In the genomic region with DNA sequence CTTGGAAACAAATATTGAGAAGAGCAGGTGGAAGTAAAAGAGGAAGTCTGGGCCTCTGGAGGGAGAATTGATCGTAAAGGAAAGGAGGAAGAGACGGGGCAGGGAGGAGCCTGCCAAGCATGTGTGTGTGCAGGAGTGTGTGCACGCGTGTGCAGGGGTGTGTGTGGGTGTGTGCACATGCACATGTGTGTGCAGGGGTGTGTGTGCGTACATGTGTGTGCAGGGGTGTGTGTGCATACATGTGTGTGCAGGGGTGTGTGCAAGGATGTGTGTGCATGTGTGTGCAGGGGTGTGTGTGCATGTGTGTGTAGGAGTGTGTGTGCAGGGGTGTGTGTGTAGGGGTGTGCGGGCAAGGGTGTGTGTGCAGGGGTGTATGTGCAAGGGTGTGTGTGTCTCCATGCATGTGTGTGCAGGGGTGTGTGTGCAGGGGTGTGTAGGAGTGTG, we compare ENCODE assay signal across 1 cellular context.
A peak's percentile ranks its signal among the peaks of the same experiment; 100 is the strongest.
TF ChIP-seq lines count a peak whose summit lies in the region.

No MANE protein-coding gene starts in this region.

TF ChIP-seq in HEK293, 187 proteins besides CTCF, POLR2A, EP300 and RAD21 (continued from another document):
- TF ChIP-seq, protein P1, sequence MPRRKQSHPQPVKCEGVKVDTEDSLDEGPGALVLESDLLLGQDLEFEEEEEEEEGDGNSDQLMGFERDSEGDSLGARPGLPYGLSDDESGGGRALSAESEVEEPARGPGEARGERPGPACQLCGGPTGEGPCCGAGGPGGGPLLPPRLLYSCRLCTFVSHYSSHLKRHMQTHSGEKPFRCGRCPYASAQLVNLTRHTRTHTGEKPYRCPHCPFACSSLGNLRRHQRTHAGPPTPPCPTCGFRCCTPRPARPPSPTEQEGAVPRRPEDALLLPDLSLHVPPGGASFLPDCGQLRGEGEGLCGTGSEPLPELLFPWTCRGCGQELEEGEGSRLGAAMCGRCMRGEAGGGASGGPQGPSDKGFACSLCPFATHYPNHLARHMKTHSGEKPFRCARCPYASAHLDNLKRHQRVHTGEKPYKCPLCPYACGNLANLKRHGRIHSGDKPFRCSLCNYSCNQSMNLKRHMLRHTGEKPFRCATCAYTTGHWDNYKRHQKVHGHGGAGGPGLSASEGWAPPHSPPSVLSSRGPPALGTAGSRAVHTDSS (tag by site-specific recombination; IDR thresholded peaks at IDR 0.05) = no peak
- TF ChIP-seq, protein P2, sequence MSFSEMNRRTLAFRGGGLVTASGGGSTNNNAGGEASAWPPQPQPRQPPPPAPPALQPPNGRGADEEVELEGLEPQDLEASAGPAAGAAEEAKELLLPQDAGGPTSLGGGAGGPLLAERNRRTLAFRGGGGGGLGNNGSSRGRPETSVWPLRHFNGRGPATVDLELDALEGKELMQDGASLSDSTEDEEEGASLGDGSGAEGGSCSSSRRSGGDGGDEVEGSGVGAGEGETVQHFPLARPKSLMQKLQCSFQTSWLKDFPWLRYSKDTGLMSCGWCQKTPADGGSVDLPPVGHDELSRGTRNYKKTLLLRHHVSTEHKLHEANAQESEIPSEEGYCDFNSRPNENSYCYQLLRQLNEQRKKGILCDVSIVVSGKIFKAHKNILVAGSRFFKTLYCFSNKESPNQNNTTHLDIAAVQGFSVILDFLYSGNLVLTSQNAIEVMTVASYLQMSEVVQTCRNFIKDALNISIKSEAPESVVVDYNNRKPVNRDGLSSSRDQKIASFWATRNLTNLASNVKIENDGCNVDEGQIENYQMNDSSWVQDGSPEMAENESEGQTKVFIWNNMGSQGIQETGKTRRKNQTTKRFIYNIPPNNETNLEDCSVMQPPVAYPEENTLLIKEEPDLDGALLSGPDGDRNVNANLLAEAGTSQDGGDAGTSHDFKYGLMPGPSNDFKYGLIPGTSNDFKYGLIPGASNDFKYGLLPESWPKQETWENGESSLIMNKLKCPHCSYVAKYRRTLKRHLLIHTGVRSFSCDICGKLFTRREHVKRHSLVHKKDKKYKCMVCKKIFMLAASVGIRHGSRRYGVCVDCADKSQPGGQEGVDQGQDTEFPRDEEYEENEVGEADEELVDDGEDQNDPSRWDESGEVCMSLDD (tag by site-specific recombination; IDR thresholded peaks at IDR 0.05) = no peak
- TF ChIP-seq ZNF24 (tag by site-specific recombination; IDR thresholded peaks at IDR 0.05) (no peak), ZNF324 (tag by site-specific recombination; IDR thresholded peaks at IDR 0.05) (no peak), ZNF585B (tag by site-specific recombination; IDR thresholded peaks at IDR 0.05) (no peak), ZFP41 (tag by site-specific recombination; IDR thresholded peaks at IDR 0.05; ENCODE audit: borderline replicate concordance) (no peak), ZNF658 (tag by site-specific recombination; IDR thresholded peaks at IDR 0.05) (0 out of 2 replicates have a peak, but pooled peaks have one; percentile 39), ZNF76 (tag by site-specific recombination; IDR thresholded peaks at IDR 0.05; ENCODE audit: borderline replicate concordance, low read depth) (no peak), ZNF211 (tag by site-specific recombination; IDR thresholded peaks at IDR 0.05; ENCODE audit: low read depth) (no peak), ZNF530 (tag by site-specific recombination; IDR thresholded peaks at IDR 0.05; ENCODE audit: low read depth) (no peak), ZSCAN16 (tag by site-specific recombination; IDR thresholded peaks at IDR 0.05) (no peak), ZNF701 (tag by site-specific recombination; IDR thresholded peaks at IDR 0.05) (no peak), GLI2 (tag by site-specific recombination; IDR thresholded peaks at IDR 0.05; ENCODE audit: borderline replicate concordance, low read depth) (no peak), ZNF707 (tag by site-specific recombination; IDR thresholded peaks at IDR 0.05) (no peak), ZNF629 (tag by site-specific recombination; IDR thresholded peaks at IDR 0.05) (no peak), ZNF16 (tag by site-specific recombination; IDR thresholded peaks at IDR 0.05; ENCODE audit: low read depth) (no peak), ZNF830 (tag by site-specific recombination; IDR thresholded peaks at IDR 0.05; ENCODE audit: low read depth) (no peak), ZNF664 (tag by site-specific recombination; IDR thresholded peaks at IDR 0.05) (no peak), ZNF37A (tag by site-specific recombination; IDR thresholded peaks at IDR 0.05) (no peak), KLF1 (tag by site-specific recombination; IDR thresholded peaks at IDR 0.05) (no peak), ZNF10 (tag by site-specific recombination; IDR thresholded peaks at IDR 0.05) (no peak), YY1 (tag by site-specific recombination; IDR thresholded peaks at IDR 0.05) (no peak), ZNF239 (tag by site-specific recombination; IDR thresholded peaks at IDR 0.05) (no peak), EGR2 (tag by site-specific recombination; IDR thresholded peaks at IDR 0.05; ENCODE audit: low read depth) (peak; percentile 82)
- TF ChIP-seq, protein P3, sequence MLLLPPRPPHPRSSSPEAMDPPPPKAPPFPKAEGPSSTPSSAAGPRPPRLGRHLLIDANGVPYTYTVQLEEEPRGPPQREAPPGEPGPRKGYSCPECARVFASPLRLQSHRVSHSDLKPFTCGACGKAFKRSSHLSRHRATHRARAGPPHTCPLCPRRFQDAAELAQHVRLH (tag by site-specific recombination; IDR thresholded peaks at IDR 0.05) = no peak
- TF ChIP-seq, protein P4, sequence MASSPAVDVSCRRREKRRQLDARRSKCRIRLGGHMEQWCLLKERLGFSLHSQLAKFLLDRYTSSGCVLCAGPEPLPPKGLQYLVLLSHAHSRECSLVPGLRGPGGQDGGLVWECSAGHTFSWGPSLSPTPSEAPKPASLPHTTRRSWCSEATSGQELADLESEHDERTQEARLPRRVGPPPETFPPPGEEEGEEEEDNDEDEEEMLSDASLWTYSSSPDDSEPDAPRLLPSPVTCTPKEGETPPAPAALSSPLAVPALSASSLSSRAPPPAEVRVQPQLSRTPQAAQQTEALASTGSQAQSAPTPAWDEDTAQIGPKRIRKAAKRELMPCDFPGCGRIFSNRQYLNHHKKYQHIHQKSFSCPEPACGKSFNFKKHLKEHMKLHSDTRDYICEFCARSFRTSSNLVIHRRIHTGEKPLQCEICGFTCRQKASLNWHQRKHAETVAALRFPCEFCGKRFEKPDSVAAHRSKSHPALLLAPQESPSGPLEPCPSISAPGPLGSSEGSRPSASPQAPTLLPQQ (tag by site-specific recombination; IDR thresholded peaks at IDR 0.05) = no peak
- TF ChIP-seq, protein P5, sequence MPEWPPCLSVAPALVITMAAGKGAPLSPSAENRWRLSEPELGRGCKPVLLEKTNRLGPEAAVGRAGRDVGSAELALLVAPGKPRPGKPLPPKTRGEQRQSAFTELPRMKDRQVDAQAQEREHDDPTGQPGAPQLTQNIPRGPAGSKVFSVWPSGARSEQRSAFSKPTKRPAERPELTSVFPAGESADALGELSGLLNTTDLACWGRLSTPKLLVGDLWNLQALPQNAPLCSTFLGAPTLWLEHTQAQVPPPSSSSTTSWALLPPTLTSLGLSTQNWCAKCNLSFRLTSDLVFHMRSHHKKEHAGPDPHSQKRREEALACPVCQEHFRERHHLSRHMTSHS (tag by site-specific recombination; IDR thresholded peaks at IDR 0.05) = no peak
- TF ChIP-seq, protein P6, sequence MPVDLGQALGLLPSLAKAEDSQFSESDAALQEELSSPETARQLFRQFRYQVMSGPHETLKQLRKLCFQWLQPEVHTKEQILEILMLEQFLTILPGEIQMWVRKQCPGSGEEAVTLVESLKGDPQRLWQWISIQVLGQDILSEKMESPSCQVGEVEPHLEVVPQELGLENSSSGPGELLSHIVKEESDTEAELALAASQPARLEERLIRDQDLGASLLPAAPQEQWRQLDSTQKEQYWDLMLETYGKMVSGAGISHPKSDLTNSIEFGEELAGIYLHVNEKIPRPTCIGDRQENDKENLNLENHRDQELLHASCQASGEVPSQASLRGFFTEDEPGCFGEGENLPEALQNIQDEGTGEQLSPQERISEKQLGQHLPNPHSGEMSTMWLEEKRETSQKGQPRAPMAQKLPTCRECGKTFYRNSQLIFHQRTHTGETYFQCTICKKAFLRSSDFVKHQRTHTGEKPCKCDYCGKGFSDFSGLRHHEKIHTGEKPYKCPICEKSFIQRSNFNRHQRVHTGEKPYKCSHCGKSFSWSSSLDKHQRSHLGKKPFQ (tag by site-specific recombination; IDR thresholded peaks at IDR 0.05) = peak; percentile 85
- TF ChIP-seq, protein P7, sequence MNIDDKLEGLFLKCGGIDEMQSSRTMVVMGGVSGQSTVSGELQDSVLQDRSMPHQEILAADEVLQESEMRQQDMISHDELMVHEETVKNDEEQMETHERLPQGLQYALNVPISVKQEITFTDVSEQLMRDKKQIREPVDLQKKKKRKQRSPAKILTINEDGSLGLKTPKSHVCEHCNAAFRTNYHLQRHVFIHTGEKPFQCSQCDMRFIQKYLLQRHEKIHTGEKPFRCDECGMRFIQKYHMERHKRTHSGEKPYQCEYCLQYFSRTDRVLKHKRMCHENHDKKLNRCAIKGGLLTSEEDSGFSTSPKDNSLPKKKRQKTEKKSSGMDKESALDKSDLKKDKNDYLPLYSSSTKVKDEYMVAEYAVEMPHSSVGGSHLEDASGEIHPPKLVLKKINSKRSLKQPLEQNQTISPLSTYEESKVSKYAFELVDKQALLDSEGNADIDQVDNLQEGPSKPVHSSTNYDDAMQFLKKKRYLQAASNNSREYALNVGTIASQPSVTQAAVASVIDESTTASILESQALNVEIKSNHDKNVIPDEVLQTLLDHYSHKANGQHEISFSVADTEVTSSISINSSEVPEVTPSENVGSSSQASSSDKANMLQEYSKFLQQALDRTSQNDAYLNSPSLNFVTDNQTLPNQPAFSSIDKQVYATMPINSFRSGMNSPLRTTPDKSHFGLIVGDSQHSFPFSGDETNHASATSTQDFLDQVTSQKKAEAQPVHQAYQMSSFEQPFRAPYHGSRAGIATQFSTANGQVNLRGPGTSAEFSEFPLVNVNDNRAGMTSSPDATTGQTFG (tag by site-specific recombination; IDR thresholded peaks at IDR 0.05; ENCODE audit: borderline replicate concordance) = no peak
- TF ChIP-seq, protein P8, sequence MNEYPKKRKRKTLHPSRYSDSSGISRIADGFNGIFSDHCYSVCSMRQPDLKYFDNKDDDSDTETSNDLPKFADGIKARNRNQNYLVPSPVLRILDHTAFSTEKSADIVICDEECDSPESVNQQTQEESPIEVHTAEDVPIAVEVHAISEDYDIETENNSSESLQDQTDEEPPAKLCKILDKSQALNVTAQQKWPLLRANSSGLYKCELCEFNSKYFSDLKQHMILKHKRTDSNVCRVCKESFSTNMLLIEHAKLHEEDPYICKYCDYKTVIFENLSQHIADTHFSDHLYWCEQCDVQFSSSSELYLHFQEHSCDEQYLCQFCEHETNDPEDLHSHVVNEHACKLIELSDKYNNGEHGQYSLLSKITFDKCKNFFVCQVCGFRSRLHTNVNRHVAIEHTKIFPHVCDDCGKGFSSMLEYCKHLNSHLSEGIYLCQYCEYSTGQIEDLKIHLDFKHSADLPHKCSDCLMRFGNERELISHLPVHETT (tag by site-specific recombination; IDR thresholded peaks at IDR 0.05) = no peak
- TF ChIP-seq, protein P9, sequence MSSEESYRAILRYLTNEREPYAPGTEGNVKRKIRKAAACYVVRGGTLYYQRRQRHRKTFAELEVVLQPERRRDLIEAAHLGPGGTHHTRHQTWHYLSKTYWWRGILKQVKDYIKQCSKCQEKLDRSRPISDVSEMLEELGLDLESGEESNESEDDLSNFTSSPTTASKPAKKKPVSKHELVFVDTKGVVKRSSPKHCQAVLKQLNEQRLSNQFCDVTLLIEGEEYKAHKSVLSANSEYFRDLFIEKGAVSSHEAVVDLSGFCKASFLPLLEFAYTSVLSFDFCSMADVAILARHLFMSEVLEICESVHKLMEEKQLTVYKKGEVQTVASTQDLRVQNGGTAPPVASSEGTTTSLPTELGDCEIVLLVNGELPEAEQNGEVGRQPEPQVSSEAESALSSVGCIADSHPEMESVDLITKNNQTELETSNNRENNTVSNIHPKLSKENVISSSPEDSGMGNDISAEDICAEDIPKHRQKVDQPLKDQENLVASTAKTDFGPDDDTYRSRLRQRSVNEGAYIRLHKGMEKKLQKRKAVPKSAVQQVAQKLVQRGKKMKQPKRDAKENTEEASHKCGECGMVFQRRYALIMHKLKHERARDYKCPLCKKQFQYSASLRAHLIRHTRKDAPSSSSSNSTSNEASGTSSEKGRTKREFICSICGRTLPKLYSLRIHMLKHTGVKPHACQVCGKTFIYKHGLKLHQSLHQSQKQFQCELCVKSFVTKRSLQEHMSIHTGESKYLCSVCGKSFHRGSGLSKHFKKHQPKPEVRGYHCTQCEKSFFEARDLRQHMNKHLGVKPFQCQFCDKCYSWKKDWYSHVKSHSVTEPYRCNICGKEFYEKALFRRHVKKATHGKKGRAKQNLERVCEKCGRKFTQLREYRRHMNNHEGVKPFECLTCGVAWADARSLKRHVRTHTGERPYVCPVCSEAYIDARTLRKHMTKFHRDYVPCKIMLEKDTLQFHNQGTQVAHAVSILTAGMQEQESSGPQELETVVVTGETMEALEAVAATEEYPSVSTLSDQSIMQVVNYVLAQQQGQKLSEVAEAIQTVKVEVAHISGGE (tag by site-specific recombination; conservative IDR thresholded peaks at IDR 0.05; ENCODE audit: low read depth) = no peak
